Comparison of ENCODE assay signal across 1 cellular context in genomic region chr13:106573855-106574254, GRCh38.
TF ChIP-seq lines count a peak whose summit lies in the region.

No MANE protein-coding gene starts in this region.

TF ChIP-seq in GM23338, 12 proteins besides CTCF, POLR2A, EP300 and RAD21 (continued from another document):
- TF ChIP-seq, protein P1, sequence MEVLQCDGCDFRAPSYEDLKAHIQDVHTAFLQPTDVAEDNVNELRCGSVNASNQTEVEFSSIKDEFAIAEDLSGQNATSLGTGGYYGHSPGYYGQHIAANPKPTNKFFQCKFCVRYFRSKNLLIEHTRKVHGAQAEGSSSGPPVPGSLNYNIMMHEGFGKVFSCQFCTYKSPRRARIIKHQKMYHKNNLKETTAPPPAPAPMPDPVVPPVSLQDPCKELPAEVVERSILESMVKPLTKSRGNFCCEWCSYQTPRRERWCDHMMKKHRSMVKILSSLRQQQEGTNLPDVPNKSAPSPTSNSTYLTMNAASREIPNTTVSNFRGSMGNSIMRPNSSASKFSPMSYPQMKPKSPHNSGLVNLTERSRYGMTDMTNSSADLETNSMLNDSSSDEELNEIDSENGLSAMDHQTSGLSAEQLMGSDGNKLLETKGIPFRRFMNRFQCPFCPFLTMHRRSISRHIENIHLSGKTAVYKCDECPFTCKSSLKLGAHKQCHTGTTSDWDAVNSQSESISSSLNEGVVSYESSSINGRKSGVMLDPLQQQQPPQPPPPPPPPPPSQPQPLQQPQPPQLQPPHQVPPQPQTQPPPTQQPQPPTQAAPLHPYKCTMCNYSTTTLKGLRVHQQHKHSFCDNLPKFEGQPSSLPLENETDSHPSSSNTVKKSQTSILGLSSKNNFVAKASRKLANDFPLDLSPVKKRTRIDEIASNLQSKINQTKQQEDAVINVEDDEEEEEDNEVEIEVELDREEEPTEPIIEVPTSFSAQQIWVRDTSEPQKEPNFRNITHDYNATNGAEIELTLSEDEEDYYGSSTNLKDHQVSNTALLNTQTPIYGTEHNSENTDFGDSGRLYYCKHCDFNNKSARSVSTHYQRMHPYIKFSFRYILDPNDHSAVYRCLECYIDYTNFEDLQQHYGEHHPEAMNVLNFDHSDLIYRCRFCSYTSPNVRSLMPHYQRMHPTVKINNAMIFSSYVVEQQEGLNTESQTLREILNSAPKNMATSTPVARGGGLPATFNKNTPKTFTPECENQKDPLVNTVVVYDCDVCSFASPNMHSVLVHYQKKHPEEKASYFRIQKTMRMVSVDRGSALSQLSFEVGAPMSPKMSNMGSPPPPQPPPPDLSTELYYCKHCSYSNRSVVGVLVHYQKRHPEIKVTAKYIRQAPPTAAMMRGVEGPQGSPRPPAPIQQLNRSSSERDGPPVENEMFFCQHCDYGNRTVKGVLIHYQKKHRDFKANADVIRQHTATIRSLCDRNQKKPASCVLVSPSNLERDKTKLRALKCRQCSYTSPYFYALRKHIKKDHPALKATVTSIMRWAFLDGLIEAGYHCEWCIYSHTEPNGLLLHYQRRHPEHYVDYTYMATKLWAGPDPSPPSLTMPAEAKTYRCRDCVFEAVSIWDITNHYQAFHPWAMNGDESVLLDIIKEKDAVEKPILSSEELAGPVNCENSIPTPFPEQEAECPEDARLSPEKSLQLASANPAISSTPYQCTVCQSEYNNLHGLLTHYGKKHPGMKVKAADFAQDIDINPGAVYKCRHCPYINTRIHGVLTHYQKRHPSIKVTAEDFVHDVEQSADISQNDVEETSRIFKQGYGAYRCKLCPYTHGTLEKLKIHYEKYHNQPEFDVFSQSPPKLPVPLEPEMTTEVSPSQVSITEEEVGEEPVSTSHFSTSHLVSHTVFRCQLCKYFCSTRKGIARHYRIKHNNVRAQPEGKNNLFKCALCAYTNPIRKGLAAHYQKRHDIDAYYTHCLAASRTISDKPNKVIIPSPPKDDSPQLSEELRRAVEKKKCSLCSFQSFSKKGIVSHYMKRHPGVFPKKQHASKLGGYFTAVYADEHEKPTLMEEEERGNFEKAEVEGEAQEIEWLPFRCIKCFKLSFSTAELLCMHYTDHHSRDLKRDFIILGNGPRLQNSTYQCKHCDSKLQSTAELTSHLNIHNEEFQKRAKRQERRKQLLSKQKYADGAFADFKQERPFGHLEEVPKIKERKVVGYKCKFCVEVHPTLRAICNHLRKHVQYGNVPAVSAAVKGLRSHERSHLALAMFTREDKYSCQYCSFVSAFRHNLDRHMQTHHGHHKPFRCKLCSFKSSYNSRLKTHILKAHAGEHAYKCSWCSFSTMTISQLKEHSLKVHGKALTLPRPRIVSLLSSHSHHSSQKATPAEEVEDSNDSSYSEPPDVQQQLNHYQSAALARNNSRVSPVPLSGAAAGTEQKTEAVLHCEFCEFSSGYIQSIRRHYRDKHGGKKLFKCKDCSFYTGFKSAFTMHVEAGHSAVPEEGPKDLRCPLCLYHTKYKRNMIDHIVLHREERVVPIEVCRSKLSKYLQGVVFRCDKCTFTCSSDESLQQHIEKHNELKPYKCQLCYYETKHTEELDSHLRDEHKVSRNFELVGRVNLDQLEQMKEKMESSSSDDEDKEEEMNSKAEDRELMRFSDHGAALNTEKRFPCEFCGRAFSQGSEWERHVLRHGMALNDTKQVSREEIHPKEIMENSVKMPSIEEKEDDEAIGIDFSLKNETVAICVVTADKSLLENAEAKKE (CRISPR knock-in tag; IDR thresholded peaks at IDR 0.05), result no peak
- TF ChIP-seq STAT1 (IDR thresholded peaks at IDR 0.05; ENCODE audit: unreplicated experiment) (no peak), ZNF114 (CRISPR knock-in tag; IDR thresholded peaks at IDR 0.05) (no peak)
